19 cellular contexts compared by ENCODE assay signal in genomic region chr7:50734246-50734645, GRCh38. TPM values are rescaled to one million over a fixed set of nuclear protein-coding genes. Genes with fewer than 3 reads are reported as not detected.
DNase-seq lines count a peak whose midpoint lies in the region; ATAC-seq and TF ChIP-seq lines count a peak whose summit lies in the region.
"Had no signal": no experiment of that assay in that cellular context is flagged by ENCODE, and none has a peak within 500 bp of the region (broad histone marks: within the 10 kb centered on the region; RNA-seq: fewer than 3 reads in every experiment).

No MANE protein-coding gene starts in this region.

- peaks cover 8% of the 10 kb centered on the region for H3K4me1 Mint-ChIP-seq in CD4-positive, alpha-beta T cell (ENCODE audit: low read depth)

- TF ChIP-seq CTCF in RWPE2 (IDR thresholded peaks at IDR 0.05; ENCODE audit: poor library complexity, severe bottlenecking): no peak
- no peak for TF ChIP-seq CTCF in CD4-positive, alpha-beta T cell (IDR thresholded peaks at IDR 0.05)

- H3K9me3 ChIP-seq in BLaER1 treated with 17β-estradiol and CSF1 and Interleukin-3, amounts not matched to agents 10 nM and 100 nM (replicated peaks in 1 of 11): peaks cover 20 to 41% (median 35%) of the 10 kb centered on the region in 11 experiments
- H3K9me3 ChIP-seq in RWPE2 (ENCODE audit: severe bottlenecking): no peaks in the 10 kb centered on the region
- no peaks in the 10 kb centered on the region for H3K9me3 ChIP-seq in CD4-positive, alpha-beta T cell (ENCODE audit: control insufficient read depth, low read length)
- H3K9me3 ChIP-seq: SK-N-SH had no signal

- H3K9me3 Mint-ChIP-seq in CD4-positive, alpha-beta T cell: no peaks in the 10 kb centered on the region

- H3K27ac Mint-ChIP-seq in CD4-positive, alpha-beta T cell: no peak overlapping the region

- peaks cover 35 to 76% (median 66%) of the 10 kb centered on the region in 10 experiments for H3K4me1 ChIP-seq in BLaER1 treated with 17β-estradiol and CSF1 and Interleukin-3, amounts not matched to agents 10 nM and 100 nM
- peaks cover 12% of the 10 kb centered on the region for H3K4me1 ChIP-seq in RWPE2 (ENCODE audit: insufficient read depth, poor library complexity, severe bottlenecking)

- POLR2A ChIA-PET in CD4-positive, alpha-beta T cell (lab: Charles Lee): no interaction called here

- intact Hi-C loops in posterior vena cava (cut with DNase I): no loop called here
- intact Hi-C loops in CD4-positive, alpha-beta T cell (cut with DNase I, micrococcal nuclease): no loop called here

- no peak overlapping the region for H3K4me3 Mint-ChIP-seq in CD4-positive, alpha-beta T cell

- no peak overlapping the region for H3K9ac ChIP-seq in BLaER1 treated with 17β-estradiol and CSF1 and Interleukin-3, amounts not matched to agents 10 nM and 100 nM
- H3K9ac ChIP-seq: SK-N-SH had no signal

- ATAC-seq in RWPE2 (ENCODE audit: low read depth) (no peak), left lobe of liver (no peak), GM18868 (IDR thresholded peaks at IDR 0.05; ENCODE audit: unreplicated experiment) (no peak)
- ATAC-seq in CD4-positive, alpha-beta T cell (ENCODE audit: poor library complexity): no peak
- ATAC-seq: K562, Panc1 had no signal

- no peaks in the 10 kb centered on the region for H3K27me3 ChIP-seq in BLaER1 treated with 17β-estradiol and CSF1 and Interleukin-3, amounts not matched to agents 10 nM and 100 nM
- H3K27me3 ChIP-seq in RWPE2 (ENCODE audit: insufficient read depth, poor library complexity, severe bottlenecking): no peaks in the 10 kb centered on the region
- no peaks in the 10 kb centered on the region for H3K27me3 ChIP-seq in CD4-positive, alpha-beta T cell (ENCODE audit: control insufficient read depth, insufficient read depth, low read length)

- H4K20me1 ChIP-seq in BLaER1 treated with 17β-estradiol and CSF1 and Interleukin-3, amounts not matched to agents 10 nM and 100 nM: peaks cover 8 to 69% (median 36%) of the 10 kb centered on the region in 11 experiments; a peak in 14 of 22 replicates

- peaks cover 16 to 53% (median 34%) of the 10 kb centered on the region in 11 experiments; a peak in 20 of 22 replicates for H3K36me3 ChIP-seq in BLaER1 treated with 17β-estradiol and CSF1 and Interleukin-3, amounts not matched to agents 10 nM and 100 nM
- no peaks in the 10 kb centered on the region for H3K36me3 ChIP-seq in RWPE2 (ENCODE audit: low read depth)

- peak overlapping the region in 4 of 11 experiments; percentile 12 to 32 (median 24); a peak in 4 of 22 replicates for H3K27ac ChIP-seq in BLaER1 treated with 17β-estradiol and CSF1 and Interleukin-3, amounts not matched to agents 10 nM and 100 nM
- peak overlapping the region; percentile 63 for H3K27ac ChIP-seq in RWPE2 (ENCODE audit: poor library complexity, severe bottlenecking)
- H3K27ac ChIP-seq in CD4-positive, alpha-beta T cell (ENCODE audit: low read depth, low read length): no peak overlapping the region
- H3K27ac ChIP-seq: C4-2B, HL-60 had no signal

- H3K4me3 ChIP-seq in BLaER1 treated with 17β-estradiol and CSF1 and Interleukin-3, amounts not matched to agents 10 nM and 100 nM: no peak overlapping the region
- H3K4me3 ChIP-seq in RWPE2 (ENCODE audit: severe bottlenecking): no peak overlapping the region
- H3K4me3 ChIP-seq: K562 had no signal

- peak overlapping the region in 8 of 11 experiments; percentile 9 to 43 (median 24); a peak in 9 of 22 replicates for H3K4me2 ChIP-seq in BLaER1 treated with 17β-estradiol and CSF1 and Interleukin-3, amounts not matched to agents 10 nM and 100 nM
- H3K4me2 ChIP-seq: SK-N-SH had no signal

- CTCF ChIA-PET in CD4-positive, alpha-beta T cell (lab: Charles Lee): no interaction called here

- H3K27me3 Mint-ChIP-seq in CD4-positive, alpha-beta T cell: no peaks in the 10 kb centered on the region

- DNase-seq in RWPE2 (ENCODE audit: low spot score) (no peak), left lobe of liver (ENCODE audit: low spot score) (peak; percentile 26), posterior vena cava (ENCODE audit: low spot score) (peak; percentile 74), NAMALWA (ENCODE audit: low spot score) (no peak), HT-29 (ENCODE audit: low spot score) (no peak)
- no peak for DNase-seq in CD4-positive, alpha-beta T cell
- DNase-seq: DMS153, HCEC 1CT, NCI-H1436 treated with DMSO at 0.1 percent for 48 hours, NCI-H2081, NCI-H510A, SHP77, SK-N-SH had no signal

- H3K36me3 Mint-ChIP-seq in CD4-positive, alpha-beta T cell (ENCODE audit: low read depth): no peaks in the 10 kb centered on the region

RNA-seq across cellular contexts. Expression of gene GRB10, which starts 48.5 kb away (rescaled TPM):
- 54.9 TPM for total RNA-seq in left lobe of liver
- total RNA-seq in posterior vena cava: 10 to 100 TPM; 45.4 to 52.6 TPM
- total RNA-seq in HT-29 (2014; rRNA removed; shearing (Covaris generic)): 6.6 and 9.0 TPM in 2 replicates
- 1 to 10 TPM; 5.9 to 8.4 TPM for total RNA-seq in CD4-positive, alpha-beta T cell

Comparison
In these comparisons a context has a peak if more than half of its experiments do, and no peak if none do; other contexts are left out.
1. DNase-seq: peak in left lobe of liver (single experiment) and posterior vena cava (single experiment); none in RWPE2 (single experiment), NAMALWA (single experiment), HT-29 (single experiment) and CD4-positive, alpha-beta T cell (0 of 10).